Comparison of ENCODE assay signal across 19 cellular contexts in the genomic region with DNA sequence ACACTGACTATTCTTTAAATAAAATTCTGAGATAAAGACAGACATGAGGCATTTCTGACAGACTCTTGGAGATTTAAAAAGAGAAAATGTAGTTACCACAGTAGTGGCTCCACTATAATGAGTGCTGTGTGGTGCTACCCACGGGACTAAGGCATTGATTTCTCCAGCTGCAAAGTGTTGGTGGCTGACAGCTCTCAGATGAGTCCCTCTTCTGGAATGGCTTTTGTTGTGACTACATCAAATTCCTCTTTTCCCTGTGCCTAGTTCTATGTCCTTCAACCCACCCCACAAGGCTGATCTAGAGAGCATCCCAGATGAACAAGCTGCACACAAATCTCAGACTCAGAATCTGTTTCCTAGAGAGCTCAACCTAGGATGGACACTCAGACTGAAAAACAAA.
DNase-seq lines count a peak whose midpoint lies in the region; ATAC-seq and TF ChIP-seq lines count a peak whose summit lies in the region.
"Had no signal": no experiment of that assay in that cellular context is flagged by ENCODE, and none has a peak within 500 bp of the region (broad histone marks: within the 10 kb centered on the region; RNA-seq: fewer than 3 reads in every experiment).

No MANE protein-coding gene starts in this region.

- intact Hi-C loops in IMR-90 (cut with micrococcal nuclease) = no loop called here
- intact Hi-C loops in lower leg skin (cut with DNase I; ENCODE audit: low total_unique reads) = no loop called here
- intact Hi-C loops in heart left ventricle (cut with DNase I) = no loop called here

- no peak overlapping the region for H4K8ac ChIP-seq in IMR-90 (ENCODE audit: low read depth in 2 of 2, low read length in 2 of 2)

- H4K20me1 ChIP-seq in DND-41 (ENCODE audit: insufficient read depth, low read length) = no peaks in the 10 kb centered on the region
- no peaks in the 10 kb centered on the region for H4K20me1 ChIP-seq in IMR-90 (ENCODE audit: insufficient read depth, low read length)

- DNase-seq in DND-41 (no peak), IMR-90 (peak; percentile 19), fibroblast of the aortic adventitia (ENCODE audit: low read depth) (peak; percentile 16), retina (peak; percentile 22), lower leg skin (ENCODE audit: low spot score in 2 of 2) (no peak), nucleus accumbens (lab: John Stamatoyannopoulos, UW) (no peak), heart left ventricle (no peak)
- DNase-seq: ACHN; Caco-2; CD4-positive, alpha-beta T cell; DMS153; NCI-H1417 treated with DMSO at 0.1 percent for 48 hours; NCI-H2029 treated with DMSO at 0.1 percent for 48 hours; NCI-H510A treated with DMSO at 0.1 percent for 48 hours; NCI-H774; OCI-M1; Right ventricle myocardium superior had no signal

- no TSS peak for BruUV-seq in IMR-90 (replicated peaks; lab: Mats Ljungman, UMichigan)

- H3K4me2 ChIP-seq in DND-41 (ENCODE audit: insufficient read depth, low read length) (no peak overlapping the region), IMR-90 (ENCODE audit: low read depth, low read length) (no peak overlapping the region)
- H3K4me2 ChIP-seq: KMS-11 had no signal

- H2AK5ac ChIP-seq in IMR-90 (ENCODE audit: low read depth, low read length) = no peak overlapping the region

- H3K9me3 ChIP-seq in DND-41 (ENCODE audit: insufficient read depth, low read length, severe bottlenecking) (peaks cover 2% of the 10 kb centered on the region), IMR-90 (ENCODE audit: control insufficient read depth, insufficient read depth, low read length) (no peaks in the 10 kb centered on the region), heart left ventricle (no peaks in the 10 kb centered on the region)
- H3K9me3 ChIP-seq: Caco-2 had no signal

- H3K27me3 ChIP-seq in DND-41 (ENCODE audit: insufficient read depth, low read length, poor library complexity) (no peaks in the 10 kb centered on the region), IMR-90 (ENCODE audit: control insufficient read depth, insufficient read depth, low read length) (no peaks in the 10 kb centered on the region), heart left ventricle (no peaks in the 10 kb centered on the region)

- 0 out of 2 replicates have a peak overlapping the region, but pooled peaks have one; percentile 13 for H3K14ac ChIP-seq in IMR-90 (replicated peaks; ENCODE audit: low read depth, low read length)

- H3K4me3 ChIP-seq in DND-41 (ENCODE audit: low read depth in 1 of 2, low read length in 2 of 2) (no peak overlapping the region), IMR-90 (ENCODE audit: insufficient read depth, low read depth, low read length) (no peak overlapping the region), fibroblast of the aortic adventitia (ENCODE audit: low read depth, low read length) (no peak overlapping the region), lower leg skin (ENCODE audit: low read depth, poor library complexity, severe bottlenecking) (no peak overlapping the region), heart left ventricle (no peak overlapping the region)

- H2AFZ ChIP-seq in DND-41 (ENCODE audit: low read depth, low read length) (no peak overlapping the region), IMR-90 (replicated peaks; ENCODE audit: low read length, poor library complexity) (peak overlapping the region; percentile 0)

- H3K23ac ChIP-seq in IMR-90 (ENCODE audit: low read depth, low read length) = no peak overlapping the region

- no peaks in the 10 kb centered on the region for H3K79me2 ChIP-seq in DND-41 (ENCODE audit: insufficient read depth, low read length)

- no peaks in the 10 kb centered on the region for H3K79me1 ChIP-seq in IMR-90 (ENCODE audit: low read depth in 1 of 2, low read length in 2 of 2)

- no peak overlapping the region for H2BK5ac ChIP-seq in IMR-90 (ENCODE audit: low read depth, low read length, poor library complexity, severe bottlenecking)

- no peak for TF ChIP-seq POLR2A in IMR-90 (IDR thresholded peaks at IDR 0.05; ENCODE audit: low read depth, low read length)
- TF ChIP-seq POLR2A in lower leg skin (IDR thresholded peaks at IDR 0.05) = no peak
- no peak for TF ChIP-seq POLR2A in heart left ventricle (IDR thresholded peaks at IDR 0.05)

- no peak overlapping the region for H4K91ac ChIP-seq in IMR-90 (ENCODE audit: insufficient read depth, low read depth, low read length)

- ATAC-seq in DND-41 (ENCODE audit: insufficient read depth, low read depth) (peak; percentile 59), IMR-90 (ENCODE audit: low read depth) (peak; percentile 54), heart left ventricle (no peak), HG03175 (IDR thresholded peaks at IDR 0.05; ENCODE audit: unreplicated experiment) (no peak)

- no peak overlapping the region for H3K4ac ChIP-seq in IMR-90 (ENCODE audit: low read depth, low read length)

- H2BK20ac ChIP-seq in IMR-90 (ENCODE audit: low read depth, low read length) = no peak overlapping the region

- TF ChIP-seq CTCF in DND-41 (IDR thresholded peaks at IDR 0.05; ENCODE audit: borderline replicate concordance, extremely low read depth, low read length, poor library complexity, severe bottlenecking) (no peak), IMR-90 (conservative IDR thresholded peaks at IDR 0.05; ENCODE audit: low read depth, low read length) (no peak), fibroblast of the aortic adventitia (IDR thresholded peaks at IDR 0.05; ENCODE audit: insufficient read depth, low read length) (no peak), lower leg skin (IDR thresholded peaks at IDR 0.05) (no peak), heart left ventricle (IDR thresholded peaks at IDR 0.05) (no peak)

- dilution Hi-C loops in IMR-90 (cut with HindIII; ENCODE audit: low sequenced_read_pairs, unreplicated experiment) = no loop called here

- CTCF ChIA-PET in IMR-90 (lab: Yijun Ruan, JAX) = no interaction called here

- no peak overlapping the region for H2AK9ac ChIP-seq in IMR-90 (replicated peaks; ENCODE audit: low read depth, low read length, poor library complexity)

- H3K9ac ChIP-seq in DND-41 (ENCODE audit: low read depth, low read length) (no peak overlapping the region), IMR-90 (ENCODE audit: low read depth, low read length) (no peak overlapping the region)
- H3K9ac ChIP-seq: KMS-11 had no signal

- H3K9me1 ChIP-seq in IMR-90 (ENCODE audit: insufficient read depth, low read length) = no peaks in the 10 kb centered on the region

- no peak overlapping the region for H4K5ac ChIP-seq in IMR-90 (ENCODE audit: low read depth, low read length)

- H2BK120ac ChIP-seq in IMR-90 (ENCODE audit: low read depth, low read length) = no peak overlapping the region

- no peaks in the 10 kb centered on the region for H3K36me3 ChIP-seq in DND-41 (ENCODE audit: insufficient read depth, low read length)
- no peaks in the 10 kb centered on the region for H3K36me3 ChIP-seq in IMR-90 (ENCODE audit: control insufficient read depth, insufficient read depth, low read length)
- H3K36me3 ChIP-seq in heart left ventricle = no peaks in the 10 kb centered on the region

- no peak overlapping the region for H3K18ac ChIP-seq in IMR-90 (ENCODE audit: low read depth, low read length)

- H3K4me1 ChIP-seq in DND-41 (ENCODE audit: insufficient read depth, low read length) = peaks cover 6% of the 10 kb centered on the region
- H3K4me1 ChIP-seq in IMR-90 (ENCODE audit: control insufficient read depth, insufficient read depth, low read length) = peaks cover 2% of the 10 kb centered on the region; the same call in 1 of the 2 replicates
- H3K4me1 ChIP-seq in heart left ventricle = no peaks in the 10 kb centered on the region
- H3K4me1 ChIP-seq: Caco-2 had no signal

- in situ Hi-C loops in IMR-90 (cut with MboI; ENCODE audit: low sequenced_read_pairs) = no loop called here

- no peak for TF ChIP-seq RAD21 in IMR-90 (IDR thresholded peaks at IDR 0.05; ENCODE audit: low read length)

- no peak overlapping the region for H3K56ac ChIP-seq in IMR-90 (ENCODE audit: extremely low read depth, insufficient read depth, low read length)

- H3K27ac ChIP-seq in DND-41 (ENCODE audit: low read length) (no peak overlapping the region), IMR-90 (ENCODE audit: insufficient read depth, low read length) (no peak overlapping the region), heart left ventricle (no peak overlapping the region)
- H3K27ac ChIP-seq: KMS-11 had no signal

- POLR2A ChIA-PET in IMR-90 (lab: Charles Lee; ENCODE audit: unreplicated experiment) = no interaction called here

- WGBS in IMR-90 (ENCODE audit: extremely low coverage in 2 of 2, insufficient read length in 1 of 2), 2 experiments = no CpG with 5 or more reads among the region's 1 CpG
- WGBS in lower leg skin, 2 donors = 57 to 64% methylated on average over 1 of the region's 1 CpG
- 38 to 48% (median 43%) methylated on average over 1 of the region's 1 CpG for WGBS in heart left ventricle, 4 donors

- H2BK15ac ChIP-seq in IMR-90 (ENCODE audit: low read depth, low read length) = no peak overlapping the region

TF ChIP-seq in IMR-90, 13 proteins besides CTCF, POLR2A, EP300 and RAD21:
- no peak for TF ChIP-seq MAFK (IDR thresholded peaks at IDR 0.05; ENCODE audit: low read depth, low read length)
- TF ChIP-seq, protein P1, sequence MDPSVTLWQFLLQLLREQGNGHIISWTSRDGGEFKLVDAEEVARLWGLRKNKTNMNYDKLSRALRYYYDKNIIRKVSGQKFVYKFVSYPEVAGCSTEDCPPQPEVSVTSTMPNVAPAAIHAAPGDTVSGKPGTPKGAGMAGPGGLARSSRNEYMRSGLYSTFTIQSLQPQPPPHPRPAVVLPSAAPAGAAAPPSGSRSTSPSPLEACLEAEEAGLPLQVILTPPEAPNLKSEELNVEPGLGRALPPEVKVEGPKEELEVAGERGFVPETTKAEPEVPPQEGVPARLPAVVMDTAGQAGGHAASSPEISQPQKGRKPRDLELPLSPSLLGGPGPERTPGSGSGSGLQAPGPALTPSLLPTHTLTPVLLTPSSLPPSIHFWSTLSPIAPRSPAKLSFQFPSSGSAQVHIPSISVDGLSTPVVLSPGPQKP (IDR thresholded peaks at IDR 0.05; ENCODE audit: borderline replicate concordance, low read depth, low read length) = no peak
- TF ChIP-seq NFE2L2 (IDR thresholded peaks at IDR 0.05; ENCODE audit: low read depth, low read length) = no peak
- TF ChIP-seq BHLHE40 (IDR thresholded peaks at IDR 0.05; ENCODE audit: low read depth, low read length) = no peak
- TF ChIP-seq SMC3 (IDR thresholded peaks at IDR 0.05; ENCODE audit: low read depth, low read length) = no peak
- TF ChIP-seq RCOR1 (IDR thresholded peaks at IDR 0.05; ENCODE audit: insufficient replicate concordance, low read length) = no peak
- no peak for TF ChIP-seq MXI1 (IDR thresholded peaks at IDR 0.05; ENCODE audit: borderline replicate concordance, low read depth, low read length)
- TF ChIP-seq CEBPB (IDR thresholded peaks at IDR 0.05; ENCODE audit: low read depth, low read length) = no peak
TF ChIP-seq in IMR-90: peak in this region for 0.

Comparison
In these comparisons a context has a peak if more than half of its experiments do, and no peak if none do; other contexts are left out.
1. ATAC-seq: peak in DND-41 (single experiment) and IMR-90 (single experiment); none in heart left ventricle (0 of 4) and HG03175 (single experiment).
2. DNase-seq: peak in IMR-90 (single experiment), fibroblast of the aortic adventitia (single experiment) and retina (single experiment); none in DND-41 (single experiment), lower leg skin (0 of 2), nucleus accumbens (0 of 56) and heart left ventricle (0 of 5).